ENCODE assay signal across 20 cellular contexts in genomic region chr7:31137234-31137633, GRCh38.
DNase-seq lines count a peak whose midpoint lies in the region; ATAC-seq, FAIRE-seq and TF ChIP-seq lines count a peak whose summit lies in the region.
"Had no signal": no experiment of that assay in that cellular context is flagged by ENCODE, and none has a peak within 500 bp of the region (broad histone marks: within the 10 kb centered on the region; RNA-seq: fewer than 3 reads in every experiment).

No MANE protein-coding gene starts in this region.

- no peak for FAIRE-seq in HepG2 (lab: Jason Lieb, UNC)
- no peak for FAIRE-seq in K562 (lab: Jason Lieb, UNC)
- FAIRE-seq: GM12892, H54 had no signal

- H3K27ac ChIP-seq in HepG2 (ENCODE audit: extremely low read length, insufficient read depth, low read length) (no peak overlapping the region), right lobe of liver (no peak overlapping the region), IMR-90 (ENCODE audit: insufficient read depth, low read length) (no peak overlapping the region), K562 (ENCODE audit: extremely low read depth, low read depth, low read length) (no peak overlapping the region)
- H3K27ac ChIP-seq: BLaER1, C4-2B had no signal

- TF ChIP-seq CTCF in HepG2 (CRISPR knock-in tag; IDR thresholded peaks at IDR 0.05) (no peak), right lobe of liver (IDR thresholded peaks at IDR 0.05) (no peak), IMR-90 (conservative IDR thresholded peaks at IDR 0.05; ENCODE audit: low read depth, low read length) (no peak), K562 (IDR thresholded peaks at IDR 0.05 in 2 of 3, conservative IDR thresholded peaks at IDR 0.05 in 1 of 3; ENCODE audit: insufficient read depth in 2 of 3, low read depth in 1 of 3, low read length in 3 of 3) (no peak)

- DNase-seq in HepG2 (ENCODE audit: low spot score): no peak
- DNase-seq in right lobe of liver: no peak
- DNase-seq in IMR-90: no peak
- no peak for DNase-seq in K562 (ENCODE audit: extremely low read depth in 1 of 4, low spot score in 3 of 4)
- DNase-seq in hippocampal formation (lab: John Stamatoyannopoulos, UW): no peak
- no peak for DNase-seq in NCI-H82 treated with DMSO at 0.1 percent for 48 hours (lab: John Stamatoyannopoulos, UW; ENCODE audit: unreplicated experiment)
- no peak for DNase-seq in retina
- DNase-seq: 8988T; Caco-2; CD4-positive, CD25-positive, alpha-beta regulatory T cell; CD8-positive, alpha-beta T cell; DMS153; DND-41; GOT3; HFFc6 had no signal

- no peak overlapping the region for H3K9ac ChIP-seq in HepG2 (ENCODE audit: insufficient read depth, low read depth, low read length)
- H3K9ac ChIP-seq in IMR-90 (ENCODE audit: low read depth, low read length): no peak overlapping the region
- no peak overlapping the region for H3K9ac ChIP-seq in K562 (ENCODE audit: insufficient read depth in 1 of 2, low read depth in 2 of 2, low read length in 2 of 2)
- H3K9ac ChIP-seq: BLaER1 had no signal

- BruUV-seq in HepG2 (replicated peaks; lab: Mats Ljungman, UMichigan): no TSS peak
- no TSS peak for BruUV-seq in IMR-90 (replicated peaks; lab: Mats Ljungman, UMichigan)
- no TSS peak for BruUV-seq in K562 (replicated peaks; lab: Mats Ljungman, UMichigan)

- no peaks in the 10 kb centered on the region for H3K79me1 ChIP-seq in IMR-90 (ENCODE audit: low read depth in 1 of 2, low read length in 2 of 2)

- H3K4me3 ChIP-seq in HepG2 (replicated peaks in 1 of 3; ENCODE audit: insufficient read depth in 1 of 3, low read depth in 2 of 3, low read length in 3 of 3) (no peak overlapping the region), right lobe of liver (no peak overlapping the region), IMR-90 (ENCODE audit: insufficient read depth, low read depth, low read length) (no peak overlapping the region), K562 (no peak overlapping the region)
- H3K4me3 ChIP-seq: BLaER1, HAP-1 had no signal

- no peak overlapping the region for H3K14ac ChIP-seq in IMR-90 (replicated peaks; ENCODE audit: low read depth, low read length)

- no peaks in the 10 kb centered on the region for H3K79me2 ChIP-seq in HepG2 (ENCODE audit: insufficient read depth, low read length)
- no peaks in the 10 kb centered on the region for H3K79me2 ChIP-seq in K562 (ENCODE audit: control insufficient read depth, insufficient read depth, low read length)

- no peak for TF ChIP-seq POLR2A in HepG2 (IDR thresholded peaks at IDR 0.05; ENCODE audit: insufficient read depth in 1 of 2, low read depth in 2 of 2, low read length in 2 of 2)
- no peak for TF ChIP-seq POLR2A in right lobe of liver (IDR thresholded peaks at IDR 0.05)
- TF ChIP-seq POLR2A in IMR-90 (IDR thresholded peaks at IDR 0.05; ENCODE audit: low read depth, low read length): no peak
- TF ChIP-seq POLR2A in K562 (conservative IDR thresholded peaks at IDR 0.05): no peak

- no peaks in the 10 kb centered on the region for H3K9me3 ChIP-seq in HepG2 (ENCODE audit: low read length)
- H3K9me3 ChIP-seq in right lobe of liver: no peaks in the 10 kb centered on the region
- no peaks in the 10 kb centered on the region for H3K9me3 ChIP-seq in IMR-90 (ENCODE audit: control insufficient read depth, insufficient read depth, low read length)
- no peaks in the 10 kb centered on the region for H3K9me3 ChIP-seq in K562 (replicated peaks; ENCODE audit: control insufficient read depth, insufficient read depth, low read depth, low read length)
- H3K9me3 ChIP-seq: BLaER1, Caco-2, HAP-1 had no signal

- H2AFZ ChIP-seq in HepG2 (ENCODE audit: low read length) (no peak overlapping the region), IMR-90 (replicated peaks; ENCODE audit: low read length, poor library complexity) (no peak overlapping the region), K562 (ENCODE audit: low read depth, low read length) (no peak overlapping the region)

- H3K4ac ChIP-seq in IMR-90 (ENCODE audit: low read depth, low read length): no peak overlapping the region

- H3K56ac ChIP-seq in IMR-90 (ENCODE audit: extremely low read depth, insufficient read depth, low read length): no peak overlapping the region

- H3K4me1 ChIP-seq in HepG2 (ENCODE audit: insufficient read depth, low read length) (no peaks in the 10 kb centered on the region), right lobe of liver (no peaks in the 10 kb centered on the region), IMR-90 (ENCODE audit: control insufficient read depth, insufficient read depth, low read length) (no peaks in the 10 kb centered on the region), K562 (replicated peaks in 1 of 2; ENCODE audit: control insufficient read depth in 2 of 2, insufficient read depth in 2 of 2, low read length in 2 of 2) (no peaks in the 10 kb centered on the region)
- H3K4me1 ChIP-seq: BLaER1, Caco-2, HAP-1 had no signal

- H2BK20ac ChIP-seq in IMR-90 (ENCODE audit: low read depth, low read length): no peak overlapping the region

- no peaks in the 10 kb centered on the region for H3K36me3 ChIP-seq in HepG2 (replicated peaks in 1 of 2; ENCODE audit: control insufficient read depth in 1 of 2, insufficient read depth in 2 of 2, low read length in 2 of 2)
- H3K36me3 ChIP-seq in right lobe of liver: no peaks in the 10 kb centered on the region
- no peaks in the 10 kb centered on the region for H3K36me3 ChIP-seq in IMR-90 (ENCODE audit: control insufficient read depth, insufficient read depth, low read length)
- no peaks in the 10 kb centered on the region for H3K36me3 ChIP-seq in K562 (ENCODE audit: control insufficient read depth, insufficient read depth, low read length)
- H3K36me3 ChIP-seq: BLaER1, HAP-1 had no signal

- intact Hi-C loops in HepG2 (cut with micrococcal nuclease; ENCODE audit: unreplicated experiment): no loop called here
- intact Hi-C loops in right lobe of liver (cut with DNase I): no loop called here
- intact Hi-C loops in IMR-90 (cut with micrococcal nuclease): loop anchor here (10.0 kb wide), 1 partner anchor 1068 kb away; no protein-coding TSS in a partner anchor
- intact Hi-C loops in K562 (cut with micrococcal nuclease): loop anchor here (10.0 kb wide), 1 partner anchor 238 kb away; no protein-coding TSS in a partner anchor

- dilution Hi-C loops in IMR-90 (cut with HindIII; ENCODE audit: low sequenced_read_pairs, unreplicated experiment): no loop called here

- no peak overlapping the region for H2BK120ac ChIP-seq in IMR-90 (ENCODE audit: low read depth, low read length)

- H2BK15ac ChIP-seq in IMR-90 (ENCODE audit: low read depth, low read length): no peak overlapping the region

- no peak overlapping the region for H3K23ac ChIP-seq in IMR-90 (ENCODE audit: low read depth, low read length)

- H3K18ac ChIP-seq in IMR-90 (ENCODE audit: low read depth, low read length): no peak overlapping the region

- no peak for ATAC-seq in HepG2
- ATAC-seq in right lobe of liver: no peak
- no peak for ATAC-seq in IMR-90 (ENCODE audit: low read depth)
- no peak for ATAC-seq in K562
- ATAC-seq: CD8-positive, alpha-beta T cell had no signal

- H3K9me1 ChIP-seq in IMR-90 (ENCODE audit: insufficient read depth, low read length) (no peaks in the 10 kb centered on the region), K562 (ENCODE audit: control insufficient read depth, insufficient read depth, low read length) (no peaks in the 10 kb centered on the region)

- H4K20me1 ChIP-seq in HepG2 (ENCODE audit: insufficient read depth, low read length) (no peaks in the 10 kb centered on the region), IMR-90 (ENCODE audit: insufficient read depth, low read length) (no peaks in the 10 kb centered on the region), K562 (replicated peaks; ENCODE audit: control insufficient read depth, insufficient read depth, low read length) (no peaks in the 10 kb centered on the region)
- H4K20me1 ChIP-seq: BLaER1 had no signal

- H2AK5ac ChIP-seq in IMR-90 (ENCODE audit: low read depth, low read length): no peak overlapping the region

- POLR2A ChIA-PET in HepG2 (lab: Yijun Ruan, JAX): no interaction called here
- POLR2A ChIA-PET in IMR-90 (lab: Charles Lee; ENCODE audit: unreplicated experiment): no interaction called here
- POLR2A ChIA-PET in K562 (lab: Yijun Ruan, JAX): interaction anchor here (0.6 to 1.4 kb wide), 2 partner anchors 10 to 152 kb away, joined by 3 to 4 read pairs; no protein-coding TSS in a partner anchor

- H2BK5ac ChIP-seq in IMR-90 (ENCODE audit: low read depth, low read length, poor library complexity, severe bottlenecking): no peak overlapping the region

- in situ Hi-C loops in HepG2 (cut with HindIII; ENCODE audit: extremely low pct_ligation_motif_present, low pct_unique_long_range_greater_than_20kb): loop anchor here (10.0 kb wide), 1 partner anchor 598 kb away; no protein-coding TSS in a partner anchor
- in situ Hi-C loops in IMR-90 (cut with MboI; ENCODE audit: low sequenced_read_pairs): no loop called here
- in situ Hi-C loops in K562 (cut with MboI): loop anchor here (25.0 kb wide), 1 partner anchor 350 kb away; no protein-coding TSS in a partner anchor

- H3K4me2 ChIP-seq in HepG2 (ENCODE audit: low read depth, low read length) (no peak overlapping the region), IMR-90 (ENCODE audit: low read depth, low read length) (no peak overlapping the region), K562 (ENCODE audit: insufficient read depth, low read length) (no peak overlapping the region)
- H3K4me2 ChIP-seq: BLaER1 had no signal

- TF ChIP-seq EP300 in HepG2 (IDR thresholded peaks at IDR 0.05; ENCODE audit: low read depth in 2 of 2, low read length in 2 of 2) (no peak), HepG2 (CRISPR knock-in tag; IDR thresholded peaks at IDR 0.05; ENCODE audit: borderline replicate concordance) (no peak), K562 (IDR thresholded peaks at IDR 0.05; ENCODE audit: low read length) (no peak)

- no peaks in the 10 kb centered on the region; a peak in 1 of 5 replicates for H3K27me3 ChIP-seq in HepG2 (ENCODE audit: control insufficient read depth in 1 of 2, insufficient read depth in 2 of 2, low read length in 2 of 2)
- H3K27me3 ChIP-seq in right lobe of liver: no peaks in the 10 kb centered on the region
- no peaks in the 10 kb centered on the region; the same call in 1 of the 2 replicates for H3K27me3 ChIP-seq in IMR-90 (ENCODE audit: control insufficient read depth, insufficient read depth, low read length)
- peaks cover 0 to 4% of the 10 kb centered on the region in 2 experiments; a peak in 3 of 5 replicates for H3K27me3 ChIP-seq in K562 (ENCODE audit: control insufficient read depth in 2 of 2, insufficient read depth in 2 of 2, low read length in 2 of 2)
- H3K27me3 ChIP-seq: BLaER1 had no signal

- no peak overlapping the region for H4K5ac ChIP-seq in IMR-90 (ENCODE audit: low read depth, low read length)

- no peak for TF ChIP-seq RAD21 in HepG2 (CRISPR knock-in tag; IDR thresholded peaks at IDR 0.05)
- no peak for TF ChIP-seq RAD21 in IMR-90 (IDR thresholded peaks at IDR 0.05; ENCODE audit: low read length)
- TF ChIP-seq RAD21 in K562 (CRISPR knock-in tag; conservative IDR thresholded peaks at IDR 0.05 in 1 of 2, IDR thresholded peaks at IDR 0.05 in 1 of 2): no peak

- H2AK9ac ChIP-seq in IMR-90 (replicated peaks; ENCODE audit: low read depth, low read length, poor library complexity): no peak overlapping the region

- no peak overlapping the region for H4K8ac ChIP-seq in IMR-90 (ENCODE audit: low read depth in 2 of 2, low read length in 2 of 2)

- CTCF ChIA-PET in HepG2 (lab: Yijun Ruan, JAX; ENCODE audit: low intra/inter-chr PET ratio, low total read pairs) (no interaction called here), IMR-90 (lab: Yijun Ruan, JAX) (no interaction called here), K562 (lab: Yijun Ruan, JAX; ENCODE audit: low intra/inter-chr PET ratio) (no interaction called here)

- no peak overlapping the region for H4K91ac ChIP-seq in IMR-90 (ENCODE audit: insufficient read depth, low read depth, low read length)

- 63% methylated on average over 6 of the region's 7 CpGs for WGBS in HepG2 (ENCODE audit: low lambda C conversion rate)
- WGBS in right lobe of liver (ENCODE audit: insufficient coverage, low coverage, low lambda C conversion rate, missing lambda C conversion rate): 61% methylated on average over 3 of the region's 7 CpGs
- 100% methylated on average over 2 of the region's 7 CpGs; no CpG with 5 or more reads in 1 of the 2 experiments for WGBS in IMR-90 (ENCODE audit: extremely low coverage in 2 of 2, insufficient read length in 1 of 2), 2 experiments
- 31% methylated on average over 7 of the region's 7 CpGs for WGBS in K562 (ENCODE audit: insufficient coverage, low coverage, missing lambda C conversion rate)

Comparison
In these comparisons a context has a peak if more than half of its experiments do, and no peak if none do; other contexts are left out.
1. intact Hi-C loops: an anchor here in IMR-90 (10.0 kb wide) and K562 (10.0 kb wide); none called in HepG2 and right lobe of liver.
2. Of the 241 proteins assayed by ChIP-seq in both HepG2 and K562: peak only in HepG2: MAFK; only in K562: MAFG and NFYB; in both: MAFF; in neither: 237.